11 cellular contexts compared by ENCODE assay signal in the genomic region with DNA sequence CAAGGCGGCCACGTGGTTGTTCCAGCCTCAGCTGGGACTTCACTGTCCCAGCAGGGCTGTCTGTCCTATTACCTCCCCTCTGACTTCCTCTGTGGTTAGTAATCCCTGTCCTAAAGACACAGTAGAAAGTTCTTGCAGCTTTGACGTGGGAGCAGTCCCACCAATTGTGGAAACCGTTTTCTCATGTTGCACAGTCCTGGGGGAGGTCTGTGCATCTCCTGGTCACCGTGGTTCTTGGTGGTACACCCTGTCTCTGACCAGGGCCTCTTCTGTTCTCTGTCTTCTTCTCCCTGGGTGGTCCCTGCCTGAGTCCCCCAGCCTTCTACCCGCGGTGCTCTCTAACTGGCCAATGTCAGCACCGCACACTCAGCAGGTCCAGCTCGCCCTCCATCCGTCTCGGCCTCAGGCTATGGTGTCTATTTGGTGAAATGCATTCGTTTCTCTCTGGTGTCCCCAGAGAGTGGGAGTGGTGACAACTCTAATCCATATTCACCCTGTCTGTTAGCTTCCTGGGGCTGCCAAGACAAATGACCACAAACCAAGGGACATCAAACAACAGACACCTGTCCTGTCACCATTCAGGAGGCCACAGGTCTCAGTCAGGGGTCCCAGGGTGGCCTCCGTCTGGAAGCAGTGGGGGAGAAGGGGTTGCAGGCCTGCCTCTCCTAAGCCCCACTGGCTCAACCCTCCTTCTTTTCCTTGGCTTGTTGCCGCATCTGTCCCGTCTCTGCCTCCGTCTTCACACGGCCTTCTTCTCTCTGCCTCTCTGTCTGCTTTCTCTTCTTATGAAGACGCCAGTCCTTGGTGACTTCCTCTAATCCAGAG.
DNase-seq lines count a peak whose midpoint lies in the region; ATAC-seq and TF ChIP-seq lines count a peak whose summit lies in the region.
"Had no signal": no experiment of that assay in that cellular context is flagged by ENCODE, and none has a peak within 500 bp of the region (broad histone marks: within the 10 kb centered on the region; RNA-seq: fewer than 3 reads in every experiment).

No MANE protein-coding gene starts in this region.

- DNase-seq in glutamatergic neuron (no peak), osteoblast (ENCODE audit: insufficient read length, low spot score, missing footprints) (peak; percentile 93), T-helper 9 cell (no peak), EL (no peak)
- no peak for DNase-seq in effector memory CD4-positive, alpha-beta T cell
- DNase-seq: activated CD8-positive, alpha-beta memory T cell treated with anti-CD3 and anti-CD28 coated beads, Interleukin-2, amount 50 U/mL, for 48 hours; CD8-positive, alpha-beta T cell; effector CD8-positive, alpha-beta T cell had no signal

- no peak overlapping the region for H3K4me3 ChIP-seq in BLaER1
- H3K4me3 ChIP-seq in osteoblast (ENCODE audit: insufficient read depth, low read length): no peak overlapping the region
- H3K4me3 ChIP-seq in effector memory CD4-positive, alpha-beta T cell (ENCODE audit: insufficient read depth, low read depth, low read length, poor library complexity, severe bottlenecking): no peak overlapping the region

- H3K36me3 Mint-ChIP-seq in glutamatergic neuron (ENCODE audit: unreplicated experiment): peaks cover 5% of the 10 kb centered on the region
- H3K36me3 Mint-ChIP-seq: CD8-positive, alpha-beta T cell had no signal

- peak overlapping the region; percentile 39 for H3K4me3 Mint-ChIP-seq in glutamatergic neuron (ENCODE audit: unreplicated experiment)
- H3K4me3 Mint-ChIP-seq: CD8-positive, alpha-beta T cell had no signal

- ATAC-seq in SK-N-SH treated with all-trans-retinoic acid at 6 μM for 48 hours (peak; percentile 47), GM19452 (IDR thresholded peaks at IDR 0.05; ENCODE audit: unreplicated experiment) (no peak)
- ATAC-seq: CD8-positive, alpha-beta T cell had no signal

- H3K4me1 Mint-ChIP-seq in glutamatergic neuron (ENCODE audit: low read depth, unreplicated experiment): peaks cover 29% of the 10 kb centered on the region

- H3K27ac ChIP-seq in BLaER1 (no peak overlapping the region), osteoblast (ENCODE audit: low read depth, low read length) (peak overlapping the region; percentile 89)
- no peak overlapping the region for H3K27ac ChIP-seq in effector memory CD4-positive, alpha-beta T cell (ENCODE audit: insufficient read depth, low read length, poor library complexity, severe bottlenecking)

- H3K27ac Mint-ChIP-seq in glutamatergic neuron (ENCODE audit: unreplicated experiment): peak overlapping the region; percentile 40
- H3K27ac Mint-ChIP-seq: CD8-positive, alpha-beta T cell had no signal

- peaks cover 9% of the 10 kb centered on the region for H3K27me3 Mint-ChIP-seq in glutamatergic neuron (ENCODE audit: unreplicated experiment)

- peaks cover 17% of the 10 kb centered on the region for H3K9me3 Mint-ChIP-seq in glutamatergic neuron (ENCODE audit: unreplicated experiment)
- H3K9me3 Mint-ChIP-seq: CD8-positive, alpha-beta T cell had no signal

- H2AFZ ChIP-seq in osteoblast (ENCODE audit: low read length): no peak overlapping the region

- no peaks in the 10 kb centered on the region for H3K27me3 ChIP-seq in BLaER1
- no peaks in the 10 kb centered on the region for H3K27me3 ChIP-seq in osteoblast (ENCODE audit: insufficient read depth, low read length)
- H3K27me3 ChIP-seq in effector memory CD4-positive, alpha-beta T cell (replicated peaks; ENCODE audit: control insufficient read depth, insufficient read depth, low read length, poor library complexity, severe bottlenecking): no peaks in the 10 kb centered on the region

- H3K4me2 ChIP-seq in BLaER1 (peak overlapping the region; percentile 62), osteoblast (ENCODE audit: insufficient read depth, low read length) (peak overlapping the region; percentile 16)

- H4K20me1 ChIP-seq in BLaER1: no peaks in the 10 kb centered on the region
- H4K20me1 ChIP-seq in osteoblast (ENCODE audit: insufficient read depth, low read length): peaks cover 36% of the 10 kb centered on the region

- H3K36me3 ChIP-seq in BLaER1 (no peaks in the 10 kb centered on the region), osteoblast (ENCODE audit: insufficient read depth, low read length) (peaks cover 86% of the 10 kb centered on the region)
- H3K36me3 ChIP-seq in effector memory CD4-positive, alpha-beta T cell (ENCODE audit: control insufficient read depth, insufficient read depth, low read length): no peaks in the 10 kb centered on the region

- peaks cover 60% of the 10 kb centered on the region for H3K79me2 ChIP-seq in osteoblast (ENCODE audit: insufficient read depth, low read length)

- no peak overlapping the region for H3K9ac ChIP-seq in BLaER1

- H3K9me3 ChIP-seq in BLaER1: no peaks in the 10 kb centered on the region
- no peaks in the 10 kb centered on the region for H3K9me3 ChIP-seq in osteoblast (ENCODE audit: low read depth, low read length)
- H3K9me3 ChIP-seq in effector memory CD4-positive, alpha-beta T cell (ENCODE audit: control insufficient read depth, low read length): no peaks in the 10 kb centered on the region

- H3K4me1 ChIP-seq in BLaER1 (peaks cover 22% of the 10 kb centered on the region), osteoblast (ENCODE audit: insufficient read depth, low read length) (peaks cover 15% of the 10 kb centered on the region)
- no peaks in the 10 kb centered on the region for H3K4me1 ChIP-seq in effector memory CD4-positive, alpha-beta T cell (ENCODE audit: control insufficient read depth, insufficient read depth, low read length, poor library complexity, severe bottlenecking)

- TF ChIP-seq CTCF in glutamatergic neuron (IDR thresholded peaks at IDR 0.05; ENCODE audit: partially characterized antibody, unreplicated experiment): no peak
- TF ChIP-seq CTCF in osteoblast (IDR thresholded peaks at IDR 0.05; ENCODE audit: extremely low read depth, low read depth, low read length): peak; percentile 1

TF ChIP-seq in SK-N-SH treated with all-trans-retinoic acid at 6 μM for 48 hours, 23 proteins besides CTCF, POLR2A, EP300 and RAD21:
- TF ChIP-seq ARNTL (CRISPR knock-in tag; IDR thresholded peaks at IDR 0.05; ENCODE audit: borderline replicate concordance, low read depth) (no peak), ZC3H10 (CRISPR knock-in tag; IDR thresholded peaks at IDR 0.05) (no peak), ZNF70 (CRISPR knock-in tag; IDR thresholded peaks at IDR 0.05) (no peak), SNAI2 (CRISPR knock-in tag; IDR thresholded peaks at IDR 0.05) (no peak), ZFP30 (CRISPR knock-in tag; IDR thresholded peaks at IDR 0.05) (no peak), ISL1 (CRISPR knock-in tag; IDR thresholded peaks at IDR 0.05) (no peak), ZNF8 (CRISPR knock-in tag; IDR thresholded peaks at IDR 0.05) (no peak), TCF4 (CRISPR knock-in tag; IDR thresholded peaks at IDR 0.05; ENCODE audit: borderline replicate concordance) (no peak)
- TF ChIP-seq, protein P1, sequence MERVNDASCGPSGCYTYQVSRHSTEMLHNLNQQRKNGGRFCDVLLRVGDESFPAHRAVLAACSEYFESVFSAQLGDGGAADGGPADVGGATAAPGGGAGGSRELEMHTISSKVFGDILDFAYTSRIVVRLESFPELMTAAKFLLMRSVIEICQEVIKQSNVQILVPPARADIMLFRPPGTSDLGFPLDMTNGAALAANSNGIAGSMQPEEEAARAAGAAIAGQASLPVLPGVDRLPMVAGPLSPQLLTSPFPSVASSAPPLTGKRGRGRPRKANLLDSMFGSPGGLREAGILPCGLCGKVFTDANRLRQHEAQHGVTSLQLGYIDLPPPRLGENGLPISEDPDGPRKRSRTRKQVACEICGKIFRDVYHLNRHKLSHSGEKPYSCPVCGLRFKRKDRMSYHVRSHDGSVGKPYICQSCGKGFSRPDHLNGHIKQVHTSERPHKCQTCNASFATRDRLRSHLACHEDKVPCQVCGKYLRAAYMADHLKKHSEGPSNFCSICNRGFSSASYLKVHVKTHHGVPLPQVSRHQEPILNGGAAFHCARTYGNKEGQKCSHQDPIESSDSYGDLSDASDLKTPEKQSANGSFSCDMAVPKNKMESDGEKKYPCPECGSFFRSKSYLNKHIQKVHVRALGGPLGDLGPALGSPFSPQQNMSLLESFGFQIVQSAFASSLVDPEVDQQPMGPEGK (CRISPR knock-in tag; IDR thresholded peaks at IDR 0.05; ENCODE audit: borderline replicate concordance): no peak
- TF ChIP-seq, protein P2, sequence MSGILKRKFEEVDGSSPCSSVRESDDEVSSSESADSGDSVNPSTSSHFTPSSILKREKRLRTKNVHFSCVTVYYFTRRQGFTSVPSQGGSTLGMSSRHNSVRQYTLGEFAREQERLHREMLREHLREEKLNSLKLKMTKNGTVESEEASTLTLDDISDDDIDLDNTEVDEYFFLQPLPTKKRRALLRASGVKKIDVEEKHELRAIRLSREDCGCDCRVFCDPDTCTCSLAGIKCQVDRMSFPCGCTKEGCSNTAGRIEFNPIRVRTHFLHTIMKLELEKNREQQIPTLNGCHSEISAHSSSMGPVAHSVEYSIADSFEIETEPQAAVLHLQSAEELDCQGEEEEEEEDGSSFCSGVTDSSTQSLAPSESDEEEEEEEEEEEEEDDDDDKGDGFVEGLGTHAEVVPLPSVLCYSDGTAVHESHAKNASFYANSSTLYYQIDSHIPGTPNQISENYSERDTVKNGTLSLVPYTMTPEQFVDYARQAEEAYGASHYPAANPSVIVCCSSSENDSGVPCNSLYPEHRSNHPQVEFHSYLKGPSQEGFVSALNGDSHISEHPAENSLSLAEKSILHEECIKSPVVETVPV (CRISPR knock-in tag; IDR thresholded peaks at IDR 0.05): no peak
- TF ChIP-seq, protein P3, sequence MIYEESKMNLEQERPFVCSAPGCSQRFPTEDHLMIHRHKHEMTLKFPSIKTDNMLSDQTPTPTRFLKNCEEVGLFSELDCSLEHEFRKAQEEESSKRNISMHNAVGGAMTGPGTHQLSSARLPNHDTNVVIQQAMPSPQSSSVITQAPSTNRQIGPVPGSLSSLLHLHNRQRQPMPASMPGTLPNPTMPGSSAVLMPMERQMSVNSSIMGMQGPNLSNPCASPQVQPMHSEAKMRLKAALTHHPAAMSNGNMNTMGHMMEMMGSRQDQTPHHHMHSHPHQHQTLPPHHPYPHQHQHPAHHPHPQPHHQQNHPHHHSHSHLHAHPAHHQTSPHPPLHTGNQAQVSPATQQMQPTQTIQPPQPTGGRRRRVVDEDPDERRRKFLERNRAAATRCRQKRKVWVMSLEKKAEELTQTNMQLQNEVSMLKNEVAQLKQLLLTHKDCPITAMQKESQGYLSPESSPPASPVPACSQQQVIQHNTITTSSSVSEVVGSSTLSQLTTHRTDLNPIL (CRISPR knock-in tag; IDR thresholded peaks at IDR 0.05; ENCODE audit: low read depth): no peak
